In the genomic region with DNA sequence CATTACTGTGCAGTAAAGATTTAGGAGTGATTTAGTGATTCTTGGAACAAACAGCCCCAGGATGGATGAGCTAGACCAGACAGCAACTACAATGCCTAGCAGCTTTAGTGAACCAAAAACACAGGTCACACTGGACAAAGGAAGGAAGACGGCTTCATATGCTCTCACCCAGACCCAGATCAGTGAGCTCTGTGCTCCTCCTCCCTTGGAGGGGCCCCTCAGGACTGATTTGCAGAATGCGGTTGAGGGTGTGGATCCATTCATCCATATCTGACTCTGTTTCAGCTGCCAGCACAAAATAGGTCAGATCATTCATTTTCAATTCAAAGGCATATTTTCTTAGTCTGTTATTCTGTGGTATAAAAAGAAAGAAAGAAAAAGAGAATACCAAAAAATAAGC, we compare ENCODE assay signal across 12 cellular contexts.
DNase-seq lines count a peak whose midpoint lies in the region; ATAC-seq and TF ChIP-seq lines count a peak whose summit lies in the region.
"Had no signal": no experiment of that assay in that cellular context is flagged by ENCODE, and none has a peak within 500 bp of the region (broad histone marks: within the 10 kb centered on the region; RNA-seq: fewer than 3 reads in every experiment).

No MANE protein-coding gene starts in this region.

- no peak overlapping the region for H3K27ac ChIP-seq in brain microvascular endothelial cell
- H3K27ac ChIP-seq: pancreas had no signal

- no peaks in the 10 kb centered on the region for H3K27me3 ChIP-seq in brain microvascular endothelial cell (replicated peaks)
- H3K27me3 ChIP-seq: pancreas had no signal

- H3K36me3 ChIP-seq in brain microvascular endothelial cell (replicated peaks), result peaks cover 30% of the 10 kb centered on the region
- H3K36me3 ChIP-seq: pancreas had no signal

- ATAC-seq in GM18499 (IDR thresholded peaks at IDR 0.05; ENCODE audit: insufficient read depth, unreplicated experiment) (peak; percentile 65), GM21390 (IDR thresholded peaks at IDR 0.05; ENCODE audit: unreplicated experiment) (peak; percentile 75), HG03139 (IDR thresholded peaks at IDR 0.05; ENCODE audit: unreplicated experiment) (peak; percentile 83), HG02840 (IDR thresholded peaks at IDR 0.05; ENCODE audit: low FRiP score, unreplicated experiment) (no peak)
- ATAC-seq: pancreas had no signal

- DNase-seq in germinal center (ENCODE audit: low spot score), result peak; percentile 9
- DNase-seq in brain microvascular endothelial cell, result no peak
- no peak for DNase-seq in NCI-H2081 treated with DMSO at 0.1 percent for 48 hours (lab: John Stamatoyannopoulos, UW)
- DNase-seq in AG08396 (ENCODE audit: low spot score), result no peak
- DNase-seq: activated T-cell treated with anti-CD3 and anti-CD28 coated beads, Interleukin-2, amount 50 U/mL, for 48 hours; KBM-7; NCI-H2107; pancreas had no signal

- TF ChIP-seq CTCF in brain microvascular endothelial cell (IDR thresholded peaks at IDR 0.05; ENCODE audit: low read depth, low read length, missing control alignments), result no peak

- H3K4me3 ChIP-seq in brain microvascular endothelial cell (ENCODE audit: low read depth, low read length), result no peak overlapping the region
- H3K4me3 ChIP-seq: pancreas had no signal

- in situ Hi-C loops in brain microvascular endothelial cell (cut with HindIII; ENCODE audit: low pct_ligation_motif_present, low sequenced_read_pairs), result no loop called here
